Comparison of ENCODE assay signal across 13 cellular contexts in the genomic region with DNA sequence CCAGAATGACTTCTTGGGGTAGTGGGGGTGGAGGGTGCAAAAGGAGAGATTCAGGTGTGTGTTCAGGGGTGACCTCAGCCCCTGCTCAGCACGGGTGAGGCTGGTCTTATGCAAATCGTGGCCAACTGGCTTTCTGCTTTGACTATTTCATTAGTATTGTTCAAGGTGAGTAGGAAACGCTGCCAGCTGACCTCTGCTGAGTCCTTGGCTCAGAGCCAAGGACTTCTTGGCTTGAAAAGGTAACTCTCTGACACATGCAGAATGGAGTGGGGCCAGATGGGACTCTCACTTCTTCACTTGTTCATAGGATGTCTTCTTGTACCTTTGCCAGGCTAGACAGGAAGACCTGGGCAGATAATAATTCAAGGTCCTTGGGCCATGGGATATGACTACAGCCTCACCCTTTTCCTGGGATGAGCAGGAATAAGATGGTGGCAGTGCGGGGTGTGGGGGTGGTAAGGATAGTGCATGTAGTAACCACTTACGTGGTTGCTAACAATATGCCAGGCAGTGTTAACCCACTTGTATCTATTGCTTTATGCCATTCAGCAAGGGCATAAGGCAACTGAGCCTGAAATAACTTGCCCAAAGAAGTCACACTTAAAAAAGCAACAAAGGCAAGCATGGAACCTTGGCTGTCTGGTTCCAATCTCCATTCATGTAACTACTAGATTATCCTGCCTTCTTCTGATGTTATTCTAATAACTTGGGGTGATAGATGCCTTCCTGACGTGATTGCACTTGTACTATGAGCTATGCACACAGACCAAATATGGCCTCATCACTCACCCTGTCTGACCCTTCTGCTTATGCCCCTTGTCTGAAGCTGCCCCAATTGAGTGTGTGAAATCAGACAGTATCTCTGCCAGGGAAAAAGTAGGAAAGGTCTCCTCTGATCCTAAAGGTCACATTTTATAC.
DNase-seq lines count a peak whose midpoint lies in the region; ATAC-seq and TF ChIP-seq lines count a peak whose summit lies in the region.
"Had no signal": no experiment of that assay in that cellular context is flagged by ENCODE, and none has a peak within 500 bp of the region (broad histone marks: within the 10 kb centered on the region; RNA-seq: fewer than 3 reads in every experiment).

No MANE protein-coding gene starts in this region.

- no peak overlapping the region for H3K18ac ChIP-seq in neuronal stem cell (ENCODE audit: low read length)

- H3K27ac ChIP-seq in RWPE1 (peak overlapping the region; percentile 80), neuronal stem cell (replicated peaks; ENCODE audit: low read length) (no peak overlapping the region)
- H3K27ac ChIP-seq: tibial nerve had no signal

- H3K9ac ChIP-seq in neuronal stem cell (ENCODE audit: low read depth, low read length, poor library complexity) = no peak overlapping the region

- CTCF ChIA-PET in RWPE1 (lab: Yijun Ruan, JAX) (interaction anchor here (0.6 kb wide), 1 partner anchor 106 kb away, joined by 3 read pairs; no protein-coding TSS in a partner anchor), GM10248 (lab: Yijun Ruan, JAX) (interaction anchor here (0.9 to 1.7 kb wide), 2 partner anchors 13 to 14 kb away, joined by 3 read pairs; no protein-coding TSS in a partner anchor)

- no peaks in the 10 kb centered on the region for H3K27me3 ChIP-seq in neuronal stem cell (ENCODE audit: control insufficient read depth in 3 of 3, insufficient read depth in 3 of 3, low read depth in 1 of 3, low read length in 3 of 3)
- H3K27me3 ChIP-seq: tibial nerve had no signal

- no peak overlapping the region for H3K4me2 ChIP-seq in neuronal stem cell (ENCODE audit: insufficient read depth, low read length, poor library complexity, severe bottlenecking)
- H3K4me2 ChIP-seq: GM23338 had no signal

- no peak overlapping the region for H3K4me3 ChIP-seq in neuronal stem cell (ENCODE audit: low read length in 2 of 2)
- H3K4me3 ChIP-seq: GM23338, tibial nerve had no signal

- TF ChIP-seq CTCF in RWPE1 (conservative IDR thresholded peaks at IDR 0.05; ENCODE audit: low read depth) = no peak
- TF ChIP-seq CTCF in GM10248 (IDR thresholded peaks at IDR 0.05; ENCODE audit: control extremely low read depth, extremely low read depth, low read depth, missing control alignments) = no peak

- H4K91ac ChIP-seq in neuronal stem cell (ENCODE audit: low read depth, low read length, poor library complexity) = no peak overlapping the region

- no peaks in the 10 kb centered on the region for H3K4me1 ChIP-seq in neuronal stem cell (ENCODE audit: control insufficient read depth in 2 of 2, insufficient read depth in 1 of 2, low read depth in 1 of 2, low read length in 2 of 2)

- H3K9me3 ChIP-seq in neuronal stem cell (replicated peaks in 1 of 2; ENCODE audit: control insufficient read depth in 2 of 2, insufficient read depth in 1 of 2, low read depth in 1 of 2, low read length in 2 of 2) = no peaks in the 10 kb centered on the region
- H3K9me3 ChIP-seq: tibial nerve had no signal

- ATAC-seq in left lobe of liver = peak; percentile 85
- no peak for ATAC-seq in HG03520 (IDR thresholded peaks at IDR 0.05; ENCODE audit: unreplicated experiment)
- no peak for ATAC-seq in GM21423 (IDR thresholded peaks at IDR 0.05; ENCODE audit: unreplicated experiment)
- ATAC-seq: GM23338 had no signal

- POLR2A ChIA-PET in RWPE1 (lab: Yijun Ruan, JAX; ENCODE audit: low non-redundant PET) = no interaction called here
- POLR2A ChIA-PET in GM10248 (lab: Yijun Ruan, JAX) = no interaction called here

- no peak overlapping the region for H2AFZ ChIP-seq in neuronal stem cell (ENCODE audit: low read length)
- H2AFZ ChIP-seq: GM23338 had no signal

- H3K36me3 ChIP-seq in neuronal stem cell (replicated peaks in 1 of 2; ENCODE audit: control insufficient read depth in 2 of 2, insufficient read depth in 2 of 2, low read length in 2 of 2) = no peaks in the 10 kb centered on the region

- no peak overlapping the region for H2AK5ac ChIP-seq in neuronal stem cell (ENCODE audit: low read depth, low read length)

- no peak overlapping the region for H3K23ac ChIP-seq in neuronal stem cell (ENCODE audit: low read depth, low read length, poor library complexity)

- no peak overlapping the region for H2BK12ac ChIP-seq in neuronal stem cell (ENCODE audit: low read length)

- no peak overlapping the region for H3K14ac ChIP-seq in neuronal stem cell (ENCODE audit: low read length)

- no peak overlapping the region for H2BK120ac ChIP-seq in neuronal stem cell (ENCODE audit: low read depth, low read length)

- H3K79me1 ChIP-seq in neuronal stem cell (ENCODE audit: low read depth, low read length) = no peaks in the 10 kb centered on the region

- H2BK5ac ChIP-seq in neuronal stem cell (ENCODE audit: low read length) = no peak overlapping the region

- H2BK15ac ChIP-seq in neuronal stem cell (ENCODE audit: low read length) = no peak overlapping the region

- no peak overlapping the region for H3K4ac ChIP-seq in neuronal stem cell (ENCODE audit: low read length)

- H4K8ac ChIP-seq in neuronal stem cell (ENCODE audit: low read depth, low read length) = no peak overlapping the region

- DNase-seq in DMS153 (lab: John Stamatoyannopoulos, UW) (peak; percentile 56), NCI-H1105 (lab: John Stamatoyannopoulos, UW) (peak; percentile 70), RWPE1 (ENCODE audit: low spot score) (peak; percentile 17), left lobe of liver (ENCODE audit: low spot score) (peak; percentile 70), neuronal stem cell (ENCODE audit: low spot score) (no peak), GM10248 (ENCODE audit: extremely low spot score) (no peak)
- DNase-seq: effector CD8-positive, alpha-beta T cell; glutamatergic neuron; mesenchymal stem cell had no signal

- WGBS in neuronal stem cell (ENCODE audit: extremely low coverage in 2 of 2, insufficient read length in 2 of 2, insufficient replicate concordance in 1 of 2), 2 donors = no CpG with 5 or more reads among the region's 6 CpGs

Comparison
In these comparisons a context has a peak if more than half of its experiments do, and no peak if none do; other contexts are left out.
1. DNase-seq: peak in DMS153 (single experiment), NCI-H1105 (single experiment), RWPE1 (single experiment) and left lobe of liver (single experiment); none in neuronal stem cell (single experiment) and GM10248 (single experiment).